Comparison of ENCODE assay signal across 23 cellular contexts in the genomic region with DNA sequence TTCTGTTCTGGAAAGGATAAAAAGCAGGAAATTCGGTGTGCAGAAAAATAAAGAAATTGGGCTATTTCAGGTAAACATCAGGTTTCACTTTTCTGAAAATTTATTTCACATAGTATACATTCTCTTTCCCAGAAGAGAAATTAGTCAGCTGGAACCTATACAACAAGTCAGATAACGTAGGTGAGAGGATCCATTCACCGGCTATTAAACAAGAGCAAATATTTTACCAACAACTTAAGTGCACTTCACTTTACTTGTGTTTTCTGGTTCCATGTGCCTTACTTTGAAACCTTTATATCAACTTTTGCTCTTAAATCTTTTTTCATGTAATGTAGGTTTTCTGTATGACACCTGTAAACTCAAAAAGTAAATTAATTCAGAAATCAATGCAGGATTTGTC.
"Had no signal": no experiment of that assay in that cellular context is flagged by ENCODE, and none has a peak within 500 bp of the region (broad histone marks: within the 10 kb centered on the region; RNA-seq: fewer than 3 reads in every experiment).

No MANE protein-coding gene starts in this region.

- H3K27ac ChIP-seq: lower lobe of right lung, neutrophil, parathyroid adenoma, right atrium auricular region, right lobe of liver, tibial nerve, uterus had no signal

- H3K79me2 ChIP-seq: parathyroid adenoma had no signal

- H3K4me1 ChIP-seq: lower lobe of right lung, parathyroid adenoma, right atrium auricular region, right lobe of liver, tibial nerve, uterus had no signal

- DNase-seq: kidney glomerular epithelial cell; left cardiac atrium; lower lobe of right lung; mammary epithelial cell; mesenchymal stem cell; naive thymus-derived CD8-positive, alpha-beta T cell; occipital lobe; right lobe of liver; stimulated activated CD4-positive, alpha-beta T cell treated with anti-CD3 and anti-CD28 coated beads, Interleukin-1b, Interleukin-23, amount 100 ng/mL, for 48 hours; stimulated activated CD4-positive, alpha-beta T cell treated with anti-CD3 and anti-CD28 coated beads, Interleukin-2, amount 100 ng/mL, for 48 hours; stimulated activated CD4-positive, alpha-beta T cell treated with anti-CD3 and anti-CD28 coated beads, Interleukin-4, amount 100 ng/mL, for 4 hours; stimulated activated CD8-positive, alpha-beta memory T cell treated with anti-CD3 and anti-CD28 coated beads, Interleukin-4, amount 100 ng/mL, for 48 hours; stimulated activated naive CD4-positive, alpha-beta T cell treated with Interleukin-2 at 50 U/mL for 16 hours; stimulated activated naive CD8-positive, alpha-beta T cell treated with anti-CD3 and anti-CD28 coated beads, Interleukin-15, amount 100 ng/mL, for 72 hours; substantia nigra; uterus had no signal

- H3K36me3 ChIP-seq: lower lobe of right lung, neutrophil, right atrium auricular region, right lobe of liver, tibial nerve, uterus had no signal

- ATAC-seq: left cardiac atrium; left lobe of liver; naive thymus-derived CD8-positive, alpha-beta T cell; right lobe of liver; stimulated activated memory B cell treated with anti-CD40 and anti-IgM and Interleukin-4, amounts not matched to agents 10 μg/mL and 1 μg/mL and 100 μg/mL, for 72 hours; stimulated activated naive CD8-positive, alpha-beta T cell treated with anti-CD3 and anti-CD28 coated beads, Interleukin-15, amount 100 ng/mL, for 72 hours had no signal

- H2AFZ ChIP-seq: parathyroid adenoma had no signal

- H3K9me3 ChIP-seq: neutrophil, right atrium auricular region, right lobe of liver, uterus had no signal

- H3K27me3 ChIP-seq: neutrophil, right atrium auricular region, right lobe of liver, tibial nerve, uterus had no signal

- H3K4me2 ChIP-seq: smooth muscle cell had no signal

- H3K4me3 ChIP-seq: lower lobe of right lung, right atrium auricular region, right lobe of liver, smooth muscle cell, tibial nerve, uterus had no signal
